Comparison of ENCODE assay signal across 16 cellular contexts in genomic region chr21:45598109-45598508, GRCh38. TPM values are rescaled to one million over a fixed set of nuclear protein-coding genes. Genes with fewer than 3 reads are reported as not detected.
A peak's percentile ranks its signal among the peaks of the same experiment; 100 is the strongest.
DNase-seq lines count a peak whose midpoint lies in the region; ATAC-seq and TF ChIP-seq lines count a peak whose summit lies in the region.
"Had no signal": no experiment of that assay in that cellular context is flagged by ENCODE, and none has a peak within 500 bp of the region (broad histone marks: within the 10 kb centered on the region; RNA-seq: fewer than 3 reads in every experiment).

No MANE protein-coding gene starts in this region.

- H3K27me3 ChIP-seq in left lung: peaks cover 0 to 43% of the 10 kb centered on the region in 2 donors
- H3K27me3 ChIP-seq in spleen (replicated peaks in 1 of 7): peaks cover 0 to 14% (median 0%) of the 10 kb centered on the region in 7 donors
- H3K27me3 ChIP-seq: SJCRH30 had no signal

- peaks cover 0 to 6% of the 10 kb centered on the region in 2 donors for H3K4me1 ChIP-seq in left lung
- peaks cover 0 to 19% (median 6%) of the 10 kb centered on the region in 6 donors for H3K4me1 ChIP-seq in spleen
- H3K4me1 ChIP-seq: SJCRH30 had no signal

- no peak overlapping the region for H3K4me3 ChIP-seq in left lung
- no peak overlapping the region for H3K4me3 ChIP-seq in spleen
- H3K4me3 ChIP-seq: SJCRH30 had no signal

- H3K27ac Mint-ChIP-seq in activated naive CD4-positive, alpha-beta T cell treated with anti-CD3 and anti-CD28 coated beads, Interleukin-2, amount 10 ng/mL, durations not matched to agents 7 days and 5 days: no peak overlapping the region
- no peak overlapping the region for H3K27ac Mint-ChIP-seq in endothelial cell (ENCODE audit: unreplicated experiment)

- ATAC-seq in left lung: no peak

- WGBS in spleen, 5 donors: 68 to 86% (median 74%) methylated on average over 6 to 7 of the region's 7 CpGs

- peak; percentile 7 for DNase-seq in activated CD8-positive, alpha-beta memory T cell treated with anti-CD3 and anti-CD28 coated beads, Interleukin-2, amount 50 U/mL, for 4 hours
- DNase-seq in activated CD8-positive, alpha-beta memory T cell treated with anti-CD3 and anti-CD28 coated beads for 24 hours: no peak
- DNase-seq in NCI-H69 (lab: John Stamatoyannopoulos, UW): peak; percentile 20
- peak; percentile 8 to 54 for DNase-seq in left lung
- DNase-seq in spleen: peak; percentile 60
- no peak for DNase-seq in activated naive CD4-positive, alpha-beta T cell treated with anti-CD3 and anti-CD28 coated beads, Interleukin-2, amount 10 ng/mL, durations not matched to agents 7 days and 5 days
- no peak for DNase-seq in endothelial cell (ENCODE audit: low spot score)
- DNase-seq: DMS79 treated with DMSO at 0.1 percent for 48 hours, GDM1, KG1, NCI-H1092, NCI-H187, NCI-H2171, NCI-H446 treated with DMSO at 0.1 percent for 48 hours had no signal

- intact Hi-C loops in left lung (cut with DNase I) (no loop called here), spleen (cut with DNase I; ENCODE audit: low total_unique reads) (no loop called here)

- H3K27ac ChIP-seq in left lung (no peak overlapping the region), spleen (no peak overlapping the region)
- H3K27ac ChIP-seq: HL-60, SJCRH30 had no signal

- peaks cover 8% of the 10 kb centered on the region for H3K9me3 Mint-ChIP-seq in activated naive CD4-positive, alpha-beta T cell treated with anti-CD3 and anti-CD28 coated beads, Interleukin-2, amount 10 ng/mL, durations not matched to agents 7 days and 5 days
- no peaks in the 10 kb centered on the region for H3K9me3 Mint-ChIP-seq in endothelial cell (ENCODE audit: unreplicated experiment)

- no peak overlapping the region for H3K4me3 Mint-ChIP-seq in activated naive CD4-positive, alpha-beta T cell treated with anti-CD3 and anti-CD28 coated beads, Interleukin-2, amount 10 ng/mL, durations not matched to agents 7 days and 5 days
- H3K4me3 Mint-ChIP-seq in endothelial cell (ENCODE audit: unreplicated experiment): no peak overlapping the region

- peaks cover 13% of the 10 kb centered on the region for H3K4me1 Mint-ChIP-seq in activated naive CD4-positive, alpha-beta T cell treated with anti-CD3 and anti-CD28 coated beads, Interleukin-2, amount 10 ng/mL, durations not matched to agents 7 days and 5 days
- no peaks in the 10 kb centered on the region for H3K4me1 Mint-ChIP-seq in endothelial cell (ENCODE audit: unreplicated experiment)

- CTCF ChIA-PET in activated naive CD4-positive, alpha-beta T cell treated with anti-CD3 and anti-CD28 coated beads, Interleukin-2, amount 10 ng/mL, durations not matched to agents 7 days and 5 days (lab: Charles Lee): interaction anchor here (1.0 to 3.2 kb wide), 5 partner anchors 10 to 221 kb away, joined by 3 to 16 read pairs (median 3); no protein-coding TSS in a partner anchor

- peaks cover 5% of the 10 kb centered on the region for H3K27me3 Mint-ChIP-seq in activated naive CD4-positive, alpha-beta T cell treated with anti-CD3 and anti-CD28 coated beads, Interleukin-2, amount 10 ng/mL, durations not matched to agents 7 days and 5 days
- peaks cover 6% of the 10 kb centered on the region for H3K27me3 Mint-ChIP-seq in endothelial cell (ENCODE audit: unreplicated experiment)

- H3K36me3 ChIP-seq in left lung (no peaks in the 10 kb centered on the region), spleen (no peaks in the 10 kb centered on the region)
- H3K36me3 ChIP-seq: SJCRH30 had no signal

- no peak for TF ChIP-seq CTCF in left lung (IDR thresholded peaks at IDR 0.05)
- TF ChIP-seq CTCF in spleen (IDR thresholded peaks at IDR 0.05 in 8 of 11, conservative IDR thresholded peaks at IDR 0.05 in 3 of 11): no peak
- no peak for TF ChIP-seq CTCF in endothelial cell (IDR thresholded peaks at IDR 0.05; ENCODE audit: unreplicated experiment)

- peaks cover under 1% of the 10 kb centered on the region for H3K36me3 Mint-ChIP-seq in activated naive CD4-positive, alpha-beta T cell treated with anti-CD3 and anti-CD28 coated beads, Interleukin-2, amount 10 ng/mL, durations not matched to agents 7 days and 5 days
- H3K36me3 Mint-ChIP-seq in endothelial cell (ENCODE audit: low read depth, unreplicated experiment): peaks cover 8% of the 10 kb centered on the region

- H3K9me3 ChIP-seq in left lung (peaks cover 0 to 6% of the 10 kb centered on the region in 2 donors), spleen (peaks cover 0 to 27% (median 10%) of the 10 kb centered on the region in 8 donors)
- H3K9me3 ChIP-seq: SJCRH30 had no signal

- TF ChIP-seq POLR2A in spleen (IDR thresholded peaks at IDR 0.05): no peak

RNA-seq across cellular contexts. Expression of gene PCBP3, which starts 45.4 kb away (rescaled TPM):
- total RNA-seq in left lung (10 to 100 TPM in 1 of 2 donors, 1 to 10 TPM in 1; 4.0 to 13.8 TPM), spleen (10 to 100 TPM in 6 of 7 donors, 1 to 10 TPM in 1; 5.8 to 31.6 (median 18.4) TPM), endothelial cell (ENCODE audit: unreplicated experiment) (2.5 TPM)
- 10 to 100 TPM in 2 of 3 donors, 1 to 10 TPM in 1; 4.2 to 16.4 (median 10.5) TPM for polyA plus RNA-seq in spleen
- total RNA-seq: SJCRH30 had no signal

RNA-seq across cellular contexts. Expression of gene SLC19A1, which starts 55.9 kb away (rescaled TPM):
- total RNA-seq in left lung (10 to 100 TPM; 32.7 to 50.4 TPM), spleen (10 to 100 TPM; 21.6 to 52.8 (median 35.0) TPM), endothelial cell (ENCODE audit: unreplicated experiment) (27.1 TPM)
- polyA plus RNA-seq in spleen: 10 to 100 TPM in 2 of 3 donors, 1 to 10 TPM in 1; 7.5 to 17.6 (median 13.3) TPM

Comparison
In these comparisons a context has a peak if more than half of its experiments do, and no peak if none do; other contexts are left out.
1. DNase-seq: peak in activated CD8-positive, alpha-beta memory T cell treated with anti-CD3 and anti-CD28 coated beads, Interleukin-2, amount 50 U/mL, for 4 hours (single experiment), NCI-H69 (single experiment), left lung (2 of 2) and spleen (single experiment); none in activated CD8-positive, alpha-beta memory T cell treated with anti-CD3 and anti-CD28 coated beads for 24 hours (single experiment), activated naive CD4-positive, alpha-beta T cell treated with anti-CD3 and anti-CD28 coated beads, Interleukin-2, amount 10 ng/mL, durations not matched to agents 7 days and 5 days (single experiment) and endothelial cell (single experiment).